Comparison of ENCODE assay signal across 1 cellular context in genomic region chr2:226799211-226799975, GRCh38.
A peak's percentile ranks its signal among the peaks of the same experiment; 100 is the strongest.
TF ChIP-seq lines count a peak whose summit lies in the region.

A gene with protein sequence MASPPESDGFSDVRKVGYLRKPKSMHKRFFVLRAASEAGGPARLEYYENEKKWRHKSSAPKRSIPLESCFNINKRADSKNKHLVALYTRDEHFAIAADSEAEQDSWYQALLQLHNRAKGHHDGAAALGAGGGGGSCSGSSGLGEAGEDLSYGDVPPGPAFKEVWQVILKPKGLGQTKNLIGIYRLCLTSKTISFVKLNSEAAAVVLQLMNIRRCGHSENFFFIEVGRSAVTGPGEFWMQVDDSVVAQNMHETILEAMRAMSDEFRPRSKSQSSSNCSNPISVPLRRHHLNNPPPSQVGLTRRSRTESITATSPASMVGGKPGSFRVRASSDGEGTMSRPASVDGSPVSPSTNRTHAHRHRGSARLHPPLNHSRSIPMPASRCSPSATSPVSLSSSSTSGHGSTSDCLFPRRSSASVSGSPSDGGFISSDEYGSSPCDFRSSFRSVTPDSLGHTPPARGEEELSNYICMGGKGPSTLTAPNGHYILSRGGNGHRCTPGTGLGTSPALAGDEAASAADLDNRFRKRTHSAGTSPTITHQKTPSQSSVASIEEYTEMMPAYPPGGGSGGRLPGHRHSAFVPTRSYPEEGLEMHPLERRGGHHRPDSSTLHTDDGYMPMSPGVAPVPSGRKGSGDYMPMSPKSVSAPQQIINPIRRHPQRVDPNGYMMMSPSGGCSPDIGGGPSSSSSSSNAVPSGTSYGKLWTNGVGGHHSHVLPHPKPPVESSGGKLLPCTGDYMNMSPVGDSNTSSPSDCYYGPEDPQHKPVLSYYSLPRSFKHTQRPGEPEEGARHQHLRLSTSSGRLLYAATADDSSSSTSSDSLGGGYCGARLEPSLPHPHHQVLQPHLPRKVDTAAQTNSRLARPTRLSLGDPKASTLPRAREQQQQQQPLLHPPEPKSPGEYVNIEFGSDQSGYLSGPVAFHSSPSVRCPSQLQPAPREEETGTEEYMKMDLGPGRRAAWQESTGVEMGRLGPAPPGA (N-terminal part only) (minus strand): TSS chr2:226799820. CDS start chr2:226798738, 1,082 bp downstream.

TF ChIP-seq in A549, 52 proteins besides CTCF, POLR2A, EP300 and RAD21 (continued from another document):
- TF ChIP-seq MYC (IDR thresholded peaks at IDR 0.05; ENCODE audit: borderline replicate concordance, low read length) = no peak; the same call in 1 of the 2 replicates
- TF ChIP-seq KDM5A (IDR thresholded peaks at IDR 0.05) = 0 out of 2 replicates have a peak, but pooled peaks have one; percentile 9
- TF ChIP-seq POLR2AphosphoS2 (conservative IDR thresholded peaks at IDR 0.05; ENCODE audit: low read length) = no peak
- TF ChIP-seq HOXB13 (CRISPR knock-in tag; IDR thresholded peaks at IDR 0.05; ENCODE audit: low read depth) = no peak
- peak in 1 of 2 experiments; percentile 50; a peak in 3 of 5 replicates for TF ChIP-seq JUN (IDR thresholded peaks at IDR 0.05)
- TF ChIP-seq TFCP2L1 (CRISPR knock-in tag; IDR thresholded peaks at IDR 0.05) = no peak
- TF ChIP-seq, protein P1, sequence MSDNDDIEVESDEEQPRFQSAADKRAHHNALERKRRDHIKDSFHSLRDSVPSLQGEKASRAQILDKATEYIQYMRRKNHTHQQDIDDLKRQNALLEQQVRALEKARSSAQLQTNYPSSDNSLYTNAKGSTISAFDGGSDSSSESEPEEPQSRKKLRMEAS (IDR thresholded peaks at IDR 0.05) = peak; percentile 56
- peak; percentile 89; the same call in 2 of the 3 replicates for TF ChIP-seq SMC3 (IDR thresholded peaks at IDR 0.05)
- TF ChIP-seq ESRRA (IDR thresholded peaks at IDR 0.05; ENCODE audit: borderline replicate concordance, low read length) = no peak
- peak; percentile 39; the same call in 1 of the 2 replicates for TF ChIP-seq PHF8 (IDR thresholded peaks at IDR 0.05; ENCODE audit: borderline replicate concordance, low read depth)
- no peak for TF ChIP-seq SREBF2 (IDR thresholded peaks at IDR 0.05)
- TF ChIP-seq NR3C1 (IDR thresholded peaks at IDR 0.05) = no peak
- TF ChIP-seq ZC3H11A (IDR thresholded peaks at IDR 0.05) = no peak
- no peak for TF ChIP-seq HEYL (CRISPR knock-in tag; IDR thresholded peaks at IDR 0.05)
- no peak for TF ChIP-seq RNF2 (IDR thresholded peaks at IDR 0.05; ENCODE audit: borderline replicate concordance, low read depth)
- TF ChIP-seq, protein P2, sequence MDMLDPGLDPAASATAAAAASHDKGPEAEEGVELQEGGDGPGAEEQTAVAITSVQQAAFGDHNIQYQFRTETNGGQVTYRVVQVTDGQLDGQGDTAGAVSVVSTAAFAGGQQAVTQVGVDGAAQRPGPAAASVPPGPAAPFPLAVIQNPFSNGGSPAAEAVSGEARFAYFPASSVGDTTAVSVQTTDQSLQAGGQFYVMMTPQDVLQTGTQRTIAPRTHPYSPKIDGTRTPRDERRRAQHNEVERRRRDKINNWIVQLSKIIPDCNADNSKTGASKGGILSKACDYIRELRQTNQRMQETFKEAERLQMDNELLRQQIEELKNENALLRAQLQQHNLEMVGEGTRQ (IDR thresholded peaks at IDR 0.05) = peak; percentile 55
- TF ChIP-seq CBX8 (IDR thresholded peaks at IDR 0.05) = no peak
- TF ChIP-seq ZSCAN20 (CRISPR knock-in tag; IDR thresholded peaks at IDR 0.05) = no peak
- no peak for TF ChIP-seq HOXB5 (CRISPR knock-in tag; IDR thresholded peaks at IDR 0.05)
- TF ChIP-seq E2F6 (IDR thresholded peaks at IDR 0.05; ENCODE audit: borderline replicate concordance, low read depth) = 0 out of 2 replicates have a peak, but pooled peaks have one; percentile 21
- TF ChIP-seq KDM1A (IDR thresholded peaks at IDR 0.05; ENCODE audit: low read depth) = no peak
- TF ChIP-seq NFE2L2 (conservative IDR thresholded peaks at IDR 0.05; ENCODE audit: low read length) = no peak
- no peak for TF ChIP-seq BHLHE40 (IDR thresholded peaks at IDR 0.05; ENCODE audit: low read depth, low read length)
- no peak for TF ChIP-seq EHMT2 (IDR thresholded peaks at IDR 0.05; ENCODE audit: low read depth)
- no peak for TF ChIP-seq HES2 (IDR thresholded peaks at IDR 0.05)
- no peak for TF ChIP-seq RFX5 (IDR thresholded peaks at IDR 0.05)
- no peak for TF ChIP-seq FOXS1 (CRISPR knock-in tag; IDR thresholded peaks at IDR 0.05)
- no peak for TF ChIP-seq FOSB (CRISPR knock-in tag; IDR thresholded peaks at IDR 0.05)
- no peak for TF ChIP-seq CHD2 (IDR thresholded peaks at IDR 0.05; ENCODE audit: low read length, partially characterized antibody)
- no peak for TF ChIP-seq RARB (CRISPR knock-in tag; IDR thresholded peaks at IDR 0.05)
- TF ChIP-seq HOXA7 (CRISPR knock-in tag; IDR thresholded peaks at IDR 0.05) = no peak
- TF ChIP-seq NPAS2 (CRISPR knock-in tag; IDR thresholded peaks at IDR 0.05; ENCODE audit: borderline replicate concordance) = no peak
- TF ChIP-seq JUNB (IDR thresholded peaks at IDR 0.05) = no peak
- TF ChIP-seq RCOR1 (IDR thresholded peaks at IDR 0.05; ENCODE audit: low read depth, low read length) = no peak
- TF ChIP-seq FOSL2 (IDR thresholded peaks at IDR 0.05) = no peak
- TF ChIP-seq FOSL2 (CRISPR knock-in tag; IDR thresholded peaks at IDR 0.05) = no peak
- TF ChIP-seq PBX3 (IDR thresholded peaks at IDR 0.05) = no peak
- TF ChIP-seq HDAC2 (IDR thresholded peaks at IDR 0.05) = no peak
- no peak for TF ChIP-seq REST (IDR thresholded peaks at IDR 0.05)
- TF ChIP-seq, protein P3, sequence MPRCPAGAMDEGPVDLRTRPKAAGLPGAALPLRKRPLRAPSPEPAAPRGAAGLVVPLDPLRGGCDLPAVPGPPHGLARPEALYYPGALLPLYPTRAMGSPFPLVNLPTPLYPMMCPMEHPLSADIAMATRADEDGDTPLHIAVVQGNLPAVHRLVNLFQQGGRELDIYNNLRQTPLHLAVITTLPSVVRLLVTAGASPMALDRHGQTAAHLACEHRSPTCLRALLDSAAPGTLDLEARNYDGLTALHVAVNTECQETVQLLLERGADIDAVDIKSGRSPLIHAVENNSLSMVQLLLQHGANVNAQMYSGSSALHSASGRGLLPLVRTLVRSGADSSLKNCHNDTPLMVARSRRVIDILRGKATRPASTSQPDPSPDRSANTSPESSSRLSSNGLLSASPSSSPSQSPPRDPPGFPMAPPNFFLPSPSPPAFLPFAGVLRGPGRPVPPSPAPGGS (IDR thresholded peaks at IDR 0.05) = 0 out of 3 replicates have a peak, but pooled peaks have one; percentile 55
- no peak for TF ChIP-seq ZFP36 (IDR thresholded peaks at IDR 0.05; ENCODE audit: borderline replicate concordance, partially characterized antibody)
- no peak for TF ChIP-seq TP53 (CRISPR knock-in tag; IDR thresholded peaks at IDR 0.05)
